Comparison of ENCODE assay signal across 27 cellular contexts in genomic region chr5:18329346-18329745, GRCh38.
DNase-seq lines count a peak whose midpoint lies in the region; ATAC-seq and TF ChIP-seq lines count a peak whose summit lies in the region.
"Had no signal": no experiment of that assay in that cellular context is flagged by ENCODE, and none has a peak within 500 bp of the region (broad histone marks: within the 10 kb centered on the region; RNA-seq: fewer than 3 reads in every experiment).

No MANE protein-coding gene starts in this region.

- no peaks in the 10 kb centered on the region for H3F3A ChIP-seq in GM23338 (replicated peaks; ENCODE audit: low read depth)

- no peaks in the 10 kb centered on the region for H3K36me3 ChIP-seq in GM23338 (ENCODE audit: insufficient read depth)
- H3K36me3 ChIP-seq: lower lobe of right lung, tibial artery had no signal

- H3K27ac ChIP-seq in GM23338 (ENCODE audit: low read depth): no peak overlapping the region
- H3K27ac ChIP-seq: foreskin keratinocyte, lower lobe of right lung, tibial artery had no signal

- DNase-seq in GM23338 (ENCODE audit: low spot score) (peak; percentile 9), astrocyte of the spinal cord (ENCODE audit: low read depth, low spot score) (peak; percentile 26), inferior parietal cortex (ENCODE audit: extremely low spot score) (peak; percentile 39), osteocyte (ENCODE audit: extremely low spot score, unreplicated experiment) (no peak), NCI-H146 treated with DMSO at 0.1 percent for 48 hours (lab: John Stamatoyannopoulos, UW; ENCODE audit: unreplicated experiment) (no peak), cerebellum (ENCODE audit: low spot score) (no peak), amniotic stem cell (lab: John Stamatoyannopoulos, UW) (no peak)
- DNase-seq: activated CD8-positive, alpha-beta memory T cell treated with anti-CD3 and anti-CD28 coated beads for 24 hours; activated naive CD4-positive, alpha-beta T cell treated with anti-CD3 and anti-CD28 coated beads, Interleukin-2, amount 50 U/mL, for 16 hours; activated T-cell treated with anti-CD3 and anti-CD28 coated beads, Interleukin-2, amount 50 U/mL, for 72 hours; CD4-positive, CD25-positive, alpha-beta regulatory T cell; DMS79 treated with DMSO at 0.1 percent for 48 hours; foreskin keratinocyte; H7; Karpas-422; lower lobe of right lung; naive B cell; NCI-H1930; NCI-H510A; posterior cingulate gyrus; RPMI8226; stimulated activated naive CD4-positive, alpha-beta T cell; tibial artery had no signal

- H3K36me3 Mint-ChIP-seq in GM23338 (ENCODE audit: low read depth) (no peaks in the 10 kb centered on the region), osteocyte (ENCODE audit: unreplicated experiment) (no peaks in the 10 kb centered on the region)
- H3K36me3 Mint-ChIP-seq: brain; CD4-positive, CD25-positive, alpha-beta regulatory T cell; naive B cell had no signal

- no peaks in the 10 kb centered on the region for H3K27me3 ChIP-seq in GM23338 (ENCODE audit: insufficient read depth)
- H3K27me3 ChIP-seq: foreskin keratinocyte, tibial artery had no signal

- H3K4me1 ChIP-seq in GM23338 (ENCODE audit: insufficient read depth): peaks cover 6% of the 10 kb centered on the region; the same call in 1 of the 2 replicates
- H3K4me1 ChIP-seq: foreskin keratinocyte, lower lobe of right lung, tibial artery had no signal

- H3K4me3 Mint-ChIP-seq in GM23338: no peak overlapping the region
- no peak overlapping the region for H3K4me3 Mint-ChIP-seq in osteocyte (ENCODE audit: unreplicated experiment)
- H3K4me3 Mint-ChIP-seq: activated T-cell treated with anti-CD3 and anti-CD28 coated beads, Interleukin-2, amount 50 U/mL, for 72 hours; CD4-positive, CD25-positive, alpha-beta regulatory T cell; dendritic cell treated with granulocyte-macrophage colony-stimulating factor and Interleukin-4, amounts not matched to agents 40 ng/mL and 50 ng/mL, for 4 days; naive B cell had no signal

- ATAC-seq in GM23338 (no peak), GM21737 (IDR thresholded peaks at IDR 0.05; ENCODE audit: unreplicated experiment) (no peak)
- ATAC-seq: activated CD4-positive, CD25-positive, alpha-beta regulatory T cell treated with anti-CD3 and anti-CD28 coated beads, Interleukin-2, amount 50 U/mL, for 24 hours; activated T-cell treated with anti-CD3 and anti-CD28 coated beads, Interleukin-2, amount 50 U/mL, for 72 hours; foreskin keratinocyte; lower lobe of right lung had no signal

- in situ Hi-C loops in astrocyte of the spinal cord (cut with HindIII; ENCODE audit: low sequenced_read_pairs): no loop called here

- peak overlapping the region; percentile 40; the same call in 1 of the 2 replicates for H2AFZ ChIP-seq in GM23338

- no peak overlapping the region for H3K27ac Mint-ChIP-seq in GM23338
- peak overlapping the region; percentile 80 for H3K27ac Mint-ChIP-seq in osteocyte (ENCODE audit: unreplicated experiment)
- H3K27ac Mint-ChIP-seq: activated T-cell treated with anti-CD3 and anti-CD28 coated beads, Interleukin-2, amount 50 U/mL, for 72 hours; CD4-positive, CD25-positive, alpha-beta regulatory T cell; dendritic cell treated with granulocyte-macrophage colony-stimulating factor and Interleukin-4, amounts not matched to agents 40 ng/mL and 50 ng/mL, for 4 days; naive B cell had no signal

- no peaks in the 10 kb centered on the region for H4K20me1 ChIP-seq in GM23338 (replicated peaks; ENCODE audit: insufficient read depth)

- H3K4me2 ChIP-seq in GM23338: no peak overlapping the region

- H3K4me1 Mint-ChIP-seq in GM23338 (no peaks in the 10 kb centered on the region), osteocyte (ENCODE audit: unreplicated experiment) (peaks cover 16% of the 10 kb centered on the region)
- H3K4me1 Mint-ChIP-seq: CD4-positive, CD25-positive, alpha-beta regulatory T cell; naive B cell had no signal

- H3K4me3 ChIP-seq in GM23338: no peak overlapping the region
- H3K4me3 ChIP-seq in astrocyte of the spinal cord (ENCODE audit: low read depth, low read length): no peak overlapping the region
- H3K4me3 ChIP-seq: lower lobe of right lung, tibial artery had no signal

- H3K79me2 ChIP-seq in GM23338 (replicated peaks; ENCODE audit: insufficient read depth): no peaks in the 10 kb centered on the region

- peaks cover 7% of the 10 kb centered on the region; the same call in 1 of the 3 replicates for H3K9me3 Mint-ChIP-seq in GM23338
- H3K9me3 Mint-ChIP-seq in osteocyte (ENCODE audit: unreplicated experiment): peaks cover 12% of the 10 kb centered on the region

- TF ChIP-seq CTCF in GM23338 (conservative IDR thresholded peaks at IDR 0.05; ENCODE audit: low read depth in 2 of 2): no peak
- no peak for TF ChIP-seq CTCF in astrocyte of the spinal cord (IDR thresholded peaks at IDR 0.05; ENCODE audit: low read depth, low read length)
- no peak for TF ChIP-seq CTCF in osteocyte (IDR thresholded peaks at IDR 0.05)

- no peaks in the 10 kb centered on the region for H3K27me3 Mint-ChIP-seq in GM23338 (ENCODE audit: insufficient read depth, low read depth, poor library complexity)
- peaks cover 11% of the 10 kb centered on the region for H3K27me3 Mint-ChIP-seq in osteocyte (ENCODE audit: unreplicated experiment)
- H3K27me3 Mint-ChIP-seq: CD4-positive, CD25-positive, alpha-beta regulatory T cell; dendritic cell treated with granulocyte-macrophage colony-stimulating factor and Interleukin-4, amounts not matched to agents 40 ng/mL and 50 ng/mL, for 4 days had no signal

- no peaks in the 10 kb centered on the region for H3K9me2 ChIP-seq in GM23338 (ENCODE audit: insufficient read depth)

TF ChIP-seq in GM23338, 12 proteins besides CTCF, POLR2A, EP300 and RAD21:
- TF ChIP-seq EZH2phosphoT487 (IDR thresholded peaks at IDR 0.05; ENCODE audit: unreplicated experiment): no peak

Comparison
In these comparisons a context has a peak if more than half of its experiments do, and no peak if none do; other contexts are left out.
1. DNase-seq: peak in GM23338 (single experiment), astrocyte of the spinal cord (single experiment) and inferior parietal cortex (single experiment); none in osteocyte (single experiment), NCI-H146 treated with DMSO at 0.1 percent for 48 hours (single experiment), cerebellum (single experiment) and amniotic stem cell (single experiment).